ENCODE assay signal across 29 cellular contexts in genomic region chr12:74242088-74242487, GRCh38.
"Had no signal": no experiment of that assay in that cellular context is flagged by ENCODE, and none has a peak within 500 bp of the region (broad histone marks: within the 10 kb centered on the region; RNA-seq: fewer than 3 reads in every experiment).

No MANE protein-coding gene starts in this region.

- H3K36me3 ChIP-seq: neutrophil, ovary, right lobe of liver, sigmoid colon, stomach, thoracic aorta, thyroid gland, tibial nerve, upper lobe of left lung, vagina had no signal

- H3K4me1 Mint-ChIP-seq: naive thymus-derived CD4-positive, alpha-beta T cell; natural killer cell; nephron; neural crest cell; stimulated activated effector memory CD8-positive, alpha-beta T cell treated with anti-CD3 and anti-CD28 coated beads, Interleukin-12 subunit alpha, Interleukin-12 subunit beta, amount 100 ng/mL, for 72 hours; stimulated activated naive B cell treated with anti-CD40 and anti-IgM and Interleukin-4, amounts not matched to agents 10 μg/mL and 1 μg/mL and 100 μg/mL, for 72 hours had no signal

- H3K79me2 ChIP-seq: parathyroid adenoma had no signal

- H3K27me3 ChIP-seq: neutrophil, ovary, right lobe of liver, sigmoid colon, stomach, thyroid gland, tibial nerve, upper lobe of left lung, vagina had no signal

- ATAC-seq: naive thymus-derived CD4-positive, alpha-beta T cell; natural killer cell; psoas muscle; right cardiac atrium; right lobe of liver; stimulated activated effector memory CD8-positive, alpha-beta T cell treated with anti-CD3 and anti-CD28 coated beads, Interleukin-12 subunit alpha, Interleukin-12 subunit beta, amount 100 ng/mL, for 72 hours; stimulated activated naive B cell treated with anti-CD40 and anti-IgM and Interleukin-4, amounts not matched to agents 10 μg/mL and 1 μg/mL and 100 μg/mL, for 72 hours had no signal

- H3K9me3 ChIP-seq: neutrophil, ovary, psoas muscle, thoracic aorta, thyroid gland had no signal

- H2AFZ ChIP-seq: parathyroid adenoma had no signal

- H3K4me3 ChIP-seq: ovary, psoas muscle, right lobe of liver, sigmoid colon, stomach, thoracic aorta, thyroid gland, tibial nerve, upper lobe of left lung, vagina had no signal

- H3K27me3 Mint-ChIP-seq: naive thymus-derived CD4-positive, alpha-beta T cell; progenitor cell of endocrine pancreas; stimulated activated naive B cell treated with anti-CD40 and anti-IgM and Interleukin-4, amounts not matched to agents 10 μg/mL and 1 μg/mL and 100 μg/mL, for 72 hours; stimulated activated naive CD8-positive, alpha-beta T cell treated with anti-CD3 and anti-CD28 coated beads, Interleukin-15, Interleukin-2, amounts not matched to agents 100 ng/mL and 50 ng/mL, for 24 hours had no signal

- H3K4me1 ChIP-seq: parathyroid adenoma, psoas muscle, right lobe of liver, sigmoid colon, stomach, thyroid gland, tibial nerve, upper lobe of left lung, vagina had no signal

- H3K36me3 Mint-ChIP-seq: naive thymus-derived CD4-positive, alpha-beta T cell; natural killer cell; stimulated activated effector memory CD8-positive, alpha-beta T cell treated with anti-CD3 and anti-CD28 coated beads, Interleukin-12 subunit alpha, Interleukin-12 subunit beta, amount 100 ng/mL, for 72 hours; stimulated activated naive B cell treated with anti-CD40 and anti-IgM and Interleukin-4, amounts not matched to agents 10 μg/mL and 1 μg/mL and 100 μg/mL, for 72 hours had no signal

- DNase-seq: naive thymus-derived CD4-positive, alpha-beta T cell; natural killer cell; nucleus accumbens; ovary; psoas muscle; right cardiac atrium; right lobe of liver; sigmoid colon; small intestine; stimulated activated CD4-positive, alpha-beta T cell treated with anti-CD3 and anti-CD28 coated beads, Interleukin-15, amount 100 ng/mL, for 24 hours; stimulated activated CD4-positive, alpha-beta T cell treated with anti-CD3 and anti-CD28 coated beads, Interleukin-2, amount 100 ng/mL, for 24 hours; stimulated activated CD4-positive, alpha-beta T cell treated with anti-CD3 and anti-CD28 coated beads, Interleukin-2, amount 100 ng/mL, for 48 hours; stimulated activated CD4-positive, alpha-beta T cell treated with anti-CD3 and anti-CD28 coated beads, Interleukin-4, amount 100 ng/mL, for 24 hours; stimulated activated naive B cell treated with anti-CD40 and anti-IgM and Interleukin-4, amounts not matched to agents 10 μg/mL and 1 μg/mL and 100 μg/mL, for 72 hours; stimulated activated naive CD4-positive, alpha-beta T cell treated with Interleukin-2 at 50 U/mL for 16 hours; stomach; thyroid gland; trophoblast cell had no signal

- H3K27ac ChIP-seq: neutrophil, ovary, parathyroid adenoma, psoas muscle, right lobe of liver, sigmoid colon, stomach, thoracic aorta, thyroid gland, tibial nerve, upper lobe of left lung, vagina had no signal

- H3K4me3 Mint-ChIP-seq: naive thymus-derived CD4-positive, alpha-beta T cell; natural killer cell; nephron; neural crest cell; stimulated activated effector memory CD8-positive, alpha-beta T cell treated with anti-CD3 and anti-CD28 coated beads, Interleukin-12 subunit alpha, Interleukin-12 subunit beta, amount 100 ng/mL, for 72 hours; stimulated activated naive B cell treated with anti-CD40 and anti-IgM and Interleukin-4, amounts not matched to agents 10 μg/mL and 1 μg/mL and 100 μg/mL, for 72 hours; stimulated activated naive CD8-positive, alpha-beta T cell treated with anti-CD3 and anti-CD28 coated beads, Interleukin-15, Interleukin-2, amounts not matched to agents 100 ng/mL and 50 ng/mL, for 24 hours had no signal

- H3K27ac Mint-ChIP-seq: naive thymus-derived CD4-positive, alpha-beta T cell; natural killer cell; nephron; progenitor cell of endocrine pancreas; stimulated activated effector memory CD8-positive, alpha-beta T cell treated with anti-CD3 and anti-CD28 coated beads, Interleukin-12 subunit alpha, Interleukin-12 subunit beta, amount 100 ng/mL, for 72 hours; stimulated activated naive B cell treated with anti-CD40 and anti-IgM and Interleukin-4, amounts not matched to agents 10 μg/mL and 1 μg/mL and 100 μg/mL, for 72 hours; stimulated activated naive CD8-positive, alpha-beta T cell treated with anti-CD3 and anti-CD28 coated beads, Interleukin-15, Interleukin-2, amounts not matched to agents 100 ng/mL and 50 ng/mL, for 24 hours had no signal
